Comparison of ENCODE assay signal across 14 cellular contexts in the genomic region with DNA sequence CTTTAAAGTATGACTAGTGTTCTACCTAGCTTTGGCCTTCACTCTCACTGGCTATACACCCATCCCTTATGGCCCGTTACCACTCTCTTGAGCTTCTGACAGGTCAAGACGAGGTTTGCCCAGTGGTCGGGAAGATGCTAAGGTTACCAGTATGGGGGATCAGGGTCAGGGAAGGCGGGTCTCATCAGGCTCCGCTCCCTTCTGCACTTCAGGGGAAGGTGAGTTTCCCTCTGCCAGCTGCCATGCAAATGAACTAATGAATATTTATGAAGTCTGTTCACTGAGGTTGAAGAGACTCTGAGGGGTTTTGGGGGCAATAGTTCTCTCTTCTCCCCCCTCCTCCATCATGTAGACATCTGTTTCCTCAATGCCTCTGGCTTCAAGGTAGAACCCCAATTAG. TPM values are rescaled to one million over a fixed set of nuclear protein-coding genes. Genes with fewer than 3 reads are reported as not detected.
DNase-seq lines count a peak whose midpoint lies in the region; ATAC-seq and TF ChIP-seq lines count a peak whose summit lies in the region.
"Had no signal": no experiment of that assay in that cellular context is flagged by ENCODE, and none has a peak within 500 bp of the region (broad histone marks: within the 10 kb centered on the region; RNA-seq: fewer than 3 reads in every experiment).

No MANE protein-coding gene starts in this region.

- peak overlapping the region; percentile 83 for H3K4me2 ChIP-seq in BLaER1

- H3K9me3 ChIP-seq in BLaER1 (no peaks in the 10 kb centered on the region), Peyer's patch (no peaks in the 10 kb centered on the region), sigmoid colon (no peaks in the 10 kb centered on the region)

- no peak overlapping the region for H3K9ac ChIP-seq in BLaER1

- no peak for TF ChIP-seq POLR2A in Peyer's patch (IDR thresholded peaks at IDR 0.05)
- TF ChIP-seq POLR2A in sigmoid colon (IDR thresholded peaks at IDR 0.05): no peak

- ATAC-seq in foreskin keratinocyte: no peak
- ATAC-seq in GM18907 (IDR thresholded peaks at IDR 0.05; ENCODE audit: unreplicated experiment): no peak

- H3K4me1 ChIP-seq in BLaER1: peaks cover 60% of the 10 kb centered on the region
- H3K4me1 ChIP-seq in Peyer's patch: peaks cover 0 to 19% (median 0%) of the 10 kb centered on the region in 4 donors
- H3K4me1 ChIP-seq in foreskin keratinocyte: peaks cover 9% of the 10 kb centered on the region
- H3K4me1 ChIP-seq in sigmoid colon: peaks cover 0 to 19% (median 10%) of the 10 kb centered on the region in 4 donors

- no peak overlapping the region for H3K4me3 ChIP-seq in BLaER1
- no peak overlapping the region for H3K4me3 ChIP-seq in Peyer's patch
- H3K4me3 ChIP-seq in sigmoid colon: no peak overlapping the region

- H3K36me3 ChIP-seq in BLaER1 (peaks cover 23% of the 10 kb centered on the region), Peyer's patch (peaks cover 0 to 10% (median 0%) of the 10 kb centered on the region in 3 donors), sigmoid colon (peaks cover 0 to 10% (median 4%) of the 10 kb centered on the region in 4 donors)

- peaks cover 63% of the 10 kb centered on the region for H3K27me3 ChIP-seq in BLaER1
- H3K27me3 ChIP-seq in Peyer's patch: no peaks in the 10 kb centered on the region
- no peaks in the 10 kb centered on the region for H3K27me3 ChIP-seq in foreskin keratinocyte
- no peaks in the 10 kb centered on the region for H3K27me3 ChIP-seq in sigmoid colon

- 88% methylated on average over 5 of the region's 5 CpGs for WGBS in sigmoid colon, 2 donors

- intact Hi-C loops in sigmoid colon (cut with DNase I): no loop called here

- DNase-seq in Peyer's patch: peak in 2 of 3 donors; percentile 5 to 21
- DNase-seq in foreskin keratinocyte: no peak
- peak; percentile 17 for DNase-seq in sigmoid colon
- DNase-seq in NCI-H774 (lab: John Stamatoyannopoulos, UW): no peak
- DNase-seq in CD1c-positive myeloid dendritic cell (ENCODE audit: extremely low spot score): no peak
- DNase-seq: AML-193; CD4-positive, alpha-beta memory T cell; DMS79; NCI-H1417; NCI-H1930; NCI-H2171 treated with DMSO at 0.1 percent for 48 hours; NK-92 treated with Interleukin-12 subunit alpha and Interleukin-12 subunit beta, amount 100 ng/mL, for 24 hours had no signal

- TF ChIP-seq EP300 in sigmoid colon (IDR thresholded peaks at IDR 0.05): no peak

- peaks cover 88% of the 10 kb centered on the region for H4K20me1 ChIP-seq in BLaER1

- TF ChIP-seq CTCF in Peyer's patch (IDR thresholded peaks at IDR 0.05): no peak
- TF ChIP-seq CTCF in foreskin keratinocyte (conservative IDR thresholded peaks at IDR 0.05): no peak
- no peak for TF ChIP-seq CTCF in sigmoid colon (IDR thresholded peaks at IDR 0.05)

- H3K27ac ChIP-seq in BLaER1 (no peak overlapping the region), Peyer's patch (no peak overlapping the region), foreskin keratinocyte (peak overlapping the region; percentile 89), sigmoid colon (no peak overlapping the region)

RNA-seq across cellular contexts. Expression of a gene that starts 6.6 kb away (rescaled TPM):
- total RNA-seq in Peyer's patch (10 to 100 TPM; 19.0 to 77.6 (median 55.3) TPM), foreskin keratinocyte (186 and 223 TPM in 2 replicates), sigmoid colon (10 to 100 TPM in 3 of 4 donors, 1 to 10 TPM in 1; 9.5 to 18.6 (median 14.6) TPM)
- polyA plus RNA-seq in foreskin keratinocyte (133 and 150 TPM in 2 replicates), sigmoid colon (10 to 100 TPM; 13.4 to 53.2 (median 16.2) TPM)

Comparison
In these comparisons a context has a peak if more than half of its experiments do, and no peak if none do; other contexts are left out.
1. DNase-seq: peak in Peyer's patch (2 of 3) and sigmoid colon (single experiment); none in foreskin keratinocyte (0 of 2), NCI-H774 (single experiment) and CD1c-positive myeloid dendritic cell (single experiment).